ENCODE assay signal across 23 cellular contexts in the genomic region with DNA sequence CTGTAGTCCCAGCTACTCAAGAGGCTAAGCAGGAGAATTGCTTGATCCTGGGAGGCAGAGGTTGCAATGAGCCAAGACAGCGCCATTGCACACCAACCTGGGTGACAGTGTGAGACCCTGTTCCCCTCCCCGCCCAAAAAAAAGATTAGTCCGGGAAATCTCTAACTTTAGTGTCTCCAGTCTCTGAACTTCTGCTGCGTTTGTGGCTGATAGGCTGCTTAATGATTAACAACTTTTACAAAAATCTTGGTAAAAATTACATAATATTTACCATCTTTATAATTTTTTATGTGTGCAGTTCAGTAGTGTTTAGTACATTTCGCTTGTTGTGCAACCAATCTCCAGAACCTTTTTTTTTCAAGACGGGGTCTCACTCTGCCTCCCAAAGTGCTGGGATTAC.
"Had no signal": no experiment of that assay in that cellular context is flagged by ENCODE, and none has a peak within 500 bp of the region (broad histone marks: within the 10 kb centered on the region; RNA-seq: fewer than 3 reads in every experiment).

No MANE protein-coding gene starts in this region.

- H3K36me3 ChIP-seq: Peyer's patch, SJCRH30 had no signal

- H2AFZ ChIP-seq: PC-9 had no signal

- DNase-seq: Karpas-422, KG1, MM.1S, NCI-H1092 treated with DMSO at 0.1 percent for 48 hours, NCI-H1436, NCI-H187, NCI-H2029, NCI-H2081 treated with DMSO at 0.1 percent for 48 hours, NCI-H2171, NCI-H226, NCI-H446, NCI-H510A, NCI-H524 treated with DMSO at 0.1 percent for 48 hours, NCI-H69, NCI-H774, PC-9, Peyer's patch, SHP77 treated with DMSO at 0.1 percent for 48 hours, SJCRH30 had no signal

- H3K9me3 ChIP-seq: Peyer's patch, SJCRH30 had no signal

- ATAC-seq: Right ventricle myocardium inferior, SK-N-SH treated with all-trans-retinoic acid at 6 μM for 48 hours had no signal

- H3K27ac ChIP-seq: HL-60, Peyer's patch, SJCRH30 had no signal

- H3K4me3 ChIP-seq: PC-9, Peyer's patch, SJCRH30 had no signal

- H3K27me3 ChIP-seq: Peyer's patch, SJCRH30 had no signal

- FAIRE-seq: HTR-8/SVneo had no signal
